ENCODE assay signal across 7 cellular contexts in the genomic region with DNA sequence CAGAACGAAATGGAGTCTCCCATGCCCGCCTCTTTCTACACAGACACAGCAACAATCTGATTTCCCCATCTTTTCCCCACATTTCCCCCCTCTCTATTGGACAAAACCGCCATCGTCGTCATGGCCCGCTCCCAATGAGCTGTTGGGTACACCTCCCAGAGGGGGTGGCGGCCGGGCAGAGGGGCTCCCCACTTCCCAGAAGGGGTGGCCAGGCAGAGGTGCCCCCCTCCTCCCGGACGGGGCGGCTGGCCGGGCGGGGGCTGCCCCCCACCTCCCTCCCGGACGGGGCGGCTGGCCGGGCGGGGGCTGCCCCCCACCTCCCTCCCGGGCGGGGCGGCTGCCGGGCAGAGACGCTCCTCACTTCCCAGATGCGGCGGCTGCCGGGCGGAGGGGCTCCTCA. TPM values are rescaled to one million over a fixed set of nuclear protein-coding genes. Genes with fewer than 3 reads are reported as not detected.
"Had no signal": no experiment of that assay in that cellular context is flagged by ENCODE, and none has a peak within 500 bp of the region (broad histone marks: within the 10 kb centered on the region; RNA-seq: fewer than 3 reads in every experiment).

No MANE protein-coding gene starts in this region.

RNA-seq across cellular contexts. Expression of gene SMKR1, which starts 26.4 kb away (rescaled TPM):
- total RNA-seq: epithelial cell of proximal tubule, esophagus mucosa, fibroblast of villous mesenchyme, gastrocnemius medialis, gastroesophageal sphincter, heart right ventricle had no signal
- polyA plus RNA-seq: endothelial cell of umbilical vein had no signal
